Comparison of ENCODE assay signal across 29 cellular contexts in the genomic region with DNA sequence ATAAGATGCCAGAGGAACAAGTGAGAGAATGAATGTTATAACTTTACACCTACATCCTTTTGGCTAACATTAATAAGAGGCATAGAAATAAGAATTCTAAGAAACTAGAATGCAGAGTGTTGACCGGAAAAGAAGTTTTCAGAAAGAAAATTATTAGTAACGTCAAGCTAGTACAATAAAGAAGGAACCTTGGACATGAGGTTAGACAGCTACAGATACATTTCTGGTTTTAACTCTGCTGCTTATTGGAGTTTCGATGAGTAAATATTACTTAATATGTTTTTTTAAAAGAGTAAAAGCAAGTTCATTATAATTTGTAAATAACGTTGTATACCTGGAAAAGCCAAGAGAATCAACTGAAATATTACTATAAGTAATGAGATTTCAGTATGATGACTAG. TPM values are rescaled to one million over a fixed set of nuclear protein-coding genes. Genes with fewer than 3 reads are reported as not detected.
DNase-seq lines count a peak whose midpoint lies in the region; ATAC-seq and TF ChIP-seq lines count a peak whose summit lies in the region.
"Had no signal": no experiment of that assay in that cellular context is flagged by ENCODE, and none has a peak within 500 bp of the region (broad histone marks: within the 10 kb centered on the region; RNA-seq: fewer than 3 reads in every experiment).

No MANE protein-coding gene starts in this region.

- H3K4me3 ChIP-seq in CD8-positive, alpha-beta T cell (ENCODE audit: low read depth, low read length): no peak overlapping the region
- H3K4me3 ChIP-seq in PC-9 (no peak overlapping the region), lower lobe of right lung (no peak overlapping the region)
- H3K4me3 ChIP-seq: tibial artery had no signal

- CTCF ChIA-PET in activated CD8-positive, alpha-beta memory T cell treated with anti-CD3 and anti-CD28 coated beads, Interleukin-2, amount 10 ng/mL, durations not matched to agents 7 days and 5 days (lab: Charles Lee): interaction anchor here (1.6 to 2.1 kb wide), 2 partner anchors 15 to 92 kb away, joined by 5 to 6 read pairs; no protein-coding TSS in a partner anchor
- CTCF ChIA-PET in CD8-positive, alpha-beta T cell (lab: Charles Lee): interaction anchor here (0.9 to 1.6 kb wide), 2 partner anchors 92 to 255 kb away, joined by 3 to 8 read pairs; no protein-coding TSS in a partner anchor
- CTCF ChIA-PET in PC-9 (lab: Charles Lee): no interaction called here

- H3K79me2 ChIP-seq in PC-9 (ENCODE audit: low read depth): peaks cover 100% of the 10 kb centered on the region

- no peak overlapping the region for H2AFZ ChIP-seq in PC-9

- no peak overlapping the region for H3K4me2 ChIP-seq in PC-9
- H3K4me2 ChIP-seq: SK-N-SH had no signal

- peaks cover 2% of the 10 kb centered on the region for H3K9me3 Mint-ChIP-seq in activated CD8-positive, alpha-beta memory T cell treated with anti-CD3 and anti-CD28 coated beads, Interleukin-2, amount 10 ng/mL, durations not matched to agents 7 days and 5 days (ENCODE audit: low read depth)
- peaks cover 2% of the 10 kb centered on the region for H3K9me3 Mint-ChIP-seq in CD8-positive, alpha-beta T cell
- no peaks in the 10 kb centered on the region for H3K9me3 Mint-ChIP-seq in effector memory CD8-positive, alpha-beta T cell
- H3K9me3 Mint-ChIP-seq: H9, memory B cell had no signal

- no peaks in the 10 kb centered on the region for H3K9me3 ChIP-seq in CD8-positive, alpha-beta T cell (ENCODE audit: low read length)
- H3K9me3 ChIP-seq in PC-9 (ENCODE audit: insufficient read depth, low read depth): no peaks in the 10 kb centered on the region
- H3K9me3 ChIP-seq in lower lobe of right lung: no peaks in the 10 kb centered on the region
- H3K9me3 ChIP-seq: SK-N-SH, tibial artery had no signal

- no TSS peak for BruUV-seq in PC-9 (replicated peaks; lab: Mats Ljungman, UMichigan)

- no peak for ATAC-seq in activated CD8-positive, alpha-beta memory T cell treated with anti-CD3 and anti-CD28 coated beads, Interleukin-2, amount 10 ng/mL, durations not matched to agents 7 days and 5 days
- ATAC-seq in CD8-positive, alpha-beta T cell: no peak
- no peak for ATAC-seq in effector memory CD8-positive, alpha-beta T cell (replicated peaks)
- ATAC-seq in HG02938 (IDR thresholded peaks at IDR 0.05; ENCODE audit: unreplicated experiment) (no peak), lower lobe of right lung (no peak)
- ATAC-seq: left cardiac atrium, Right ventricle myocardium inferior had no signal

- H3F3A ChIP-seq in PC-9 (ENCODE audit: insufficient read depth, low read depth): peaks cover 11% of the 10 kb centered on the region; the same call in 1 of the 2 replicates

- H3K27ac ChIP-seq in CD8-positive, alpha-beta T cell (ENCODE audit: low read depth, low read length): no peak overlapping the region
- H3K27ac ChIP-seq in PC-9 (peak overlapping the region; percentile 30; the same call in 1 of the 2 replicates), lower lobe of right lung (no peak overlapping the region)
- H3K27ac ChIP-seq: HL-60, tibial artery had no signal

- peak overlapping the region; percentile 72 for H3K27ac Mint-ChIP-seq in activated CD8-positive, alpha-beta memory T cell treated with anti-CD3 and anti-CD28 coated beads, Interleukin-2, amount 10 ng/mL, durations not matched to agents 7 days and 5 days
- H3K27ac Mint-ChIP-seq in CD8-positive, alpha-beta T cell: no peak overlapping the region
- peak overlapping the region in 1 of 2 donors; percentile 23 for H3K27ac Mint-ChIP-seq in effector memory CD8-positive, alpha-beta T cell
- H3K27ac Mint-ChIP-seq: H9 had no signal

- no peak for TF ChIP-seq CTCF in CD8-positive, alpha-beta T cell (IDR thresholded peaks at IDR 0.05)
- TF ChIP-seq CTCF in PC-9 (conservative IDR thresholded peaks at IDR 0.05) (no peak), lower lobe of right lung (IDR thresholded peaks at IDR 0.05) (no peak)

- H3K36me3 ChIP-seq in CD8-positive, alpha-beta T cell (ENCODE audit: insufficient read depth, low read length): no peaks in the 10 kb centered on the region
- H3K36me3 ChIP-seq in PC-9 (ENCODE audit: low read depth): 0 out of 2 replicates have a peak, but pooled peaks cover 4% of the 10 kb centered on the region
- H3K36me3 ChIP-seq in lower lobe of right lung: no peaks in the 10 kb centered on the region
- H3K36me3 ChIP-seq: tibial artery had no signal

- POLR2A ChIA-PET in CD8-positive, alpha-beta T cell (lab: Charles Lee): interaction anchor here (0.7 kb wide), 1 partner anchor 23 kb away, joined by 4 read pairs; no protein-coding TSS in a partner anchor
- POLR2A ChIA-PET in PC-9 (lab: Charles Lee; ENCODE audit: unreplicated experiment): no interaction called here

- no peaks in the 10 kb centered on the region for H3K9me2 ChIP-seq in PC-9 (ENCODE audit: insufficient read depth)
- H3K9me2 ChIP-seq: SK-N-SH had no signal

- H3K36me3 Mint-ChIP-seq in activated CD8-positive, alpha-beta memory T cell treated with anti-CD3 and anti-CD28 coated beads, Interleukin-2, amount 10 ng/mL, durations not matched to agents 7 days and 5 days: peaks cover 42% of the 10 kb centered on the region
- H3K36me3 Mint-ChIP-seq in CD8-positive, alpha-beta T cell: peaks cover 21% of the 10 kb centered on the region
- no peaks in the 10 kb centered on the region for H3K36me3 Mint-ChIP-seq in effector memory CD8-positive, alpha-beta T cell (ENCODE audit: insufficient read depth)

- peaks cover 28% of the 10 kb centered on the region for H4K20me1 ChIP-seq in PC-9 (ENCODE audit: insufficient read depth)

- DNase-seq in activated CD8-positive, alpha-beta memory T cell treated with anti-CD3 and anti-CD28 coated beads, Interleukin-2, amount 10 ng/mL, durations not matched to agents 7 days and 5 days: no peak
- no peak for DNase-seq in activated CD8-positive, alpha-beta memory T cell treated with anti-CD3 and anti-CD28 coated beads, Interleukin-2, amount 50 U/mL, for 4 hours
- no peak for DNase-seq in CD8-positive, alpha-beta T cell
- DNase-seq in PC-9 (no peak), T-helper 1 cell (no peak), lower lobe of right lung (no peak)
- no peak for DNase-seq in effector memory CD8-positive, alpha-beta T cell
- DNase-seq: activated CD4-positive, alpha-beta T cell treated with anti-CD3 and anti-CD28 coated beads for 4 hours; activated effector memory CD4-positive, alpha-beta T cell treated with Interleukin-2 at 50 U/mL for 16 hours; AML-193; caudate nucleus; DMS 273 treated with DMSO at 0.1 percent for 48 hours; erythroblast; H9; hypothalamus; KG1; left cardiac atrium; NCI-H1417; NCI-H2029 treated with DMSO at 0.1 percent for 48 hours; NCI-H2227 treated with DMSO at 0.1 percent for 48 hours; NCI-H526; NK-92 treated with Interleukin-12 subunit alpha and Interleukin-12 subunit beta, amount 100 ng/mL, for 24 hours; SK-N-SH; stimulated activated CD4-positive, alpha-beta T cell treated with anti-CD3 and anti-CD28 coated beads, Interleukin-1b, Interleukin-23, amount 100 ng/mL, for 48 hours; tibial artery had no signal

- H3K27me3 ChIP-seq in CD8-positive, alpha-beta T cell (ENCODE audit: insufficient read depth, low read length): no peaks in the 10 kb centered on the region
- H3K27me3 ChIP-seq in PC-9 (ENCODE audit: insufficient read depth, low read depth) (no peaks in the 10 kb centered on the region), lower lobe of right lung (ENCODE audit: low read depth) (no peaks in the 10 kb centered on the region)
- H3K27me3 ChIP-seq: tibial artery had no signal

- no peak overlapping the region for H3K4me3 Mint-ChIP-seq in activated CD8-positive, alpha-beta memory T cell treated with anti-CD3 and anti-CD28 coated beads, Interleukin-2, amount 10 ng/mL, durations not matched to agents 7 days and 5 days
- H3K4me3 Mint-ChIP-seq in CD8-positive, alpha-beta T cell: peak overlapping the region; percentile 7
- H3K4me3 Mint-ChIP-seq in effector memory CD8-positive, alpha-beta T cell: peak overlapping the region; percentile 13 to 63
- H3K4me3 Mint-ChIP-seq: H9, memory B cell had no signal

- H3K4me1 ChIP-seq in CD8-positive, alpha-beta T cell (ENCODE audit: insufficient read depth, low read length): peaks cover 57% of the 10 kb centered on the region
- H3K4me1 ChIP-seq in PC-9 (replicated peaks; ENCODE audit: insufficient read depth) (peaks cover 26% of the 10 kb centered on the region), lower lobe of right lung (peaks cover 63% of the 10 kb centered on the region)

- intact Hi-C loops in CD8-positive, alpha-beta T cell (cut with DNase I, micrococcal nuclease): loop anchor here in 1 of 2 experiments (2.0 kb wide), 1 partner anchor 19 kb away; no protein-coding TSS in a partner anchor
- intact Hi-C loops in PC-9 (cut with micrococcal nuclease; ENCODE audit: unreplicated experiment) (no loop called here), lower lobe of right lung (cut with DNase I) (no loop called here)

- no peaks in the 10 kb centered on the region for H3K27me3 Mint-ChIP-seq in activated CD8-positive, alpha-beta memory T cell treated with anti-CD3 and anti-CD28 coated beads, Interleukin-2, amount 10 ng/mL, durations not matched to agents 7 days and 5 days
- H3K27me3 Mint-ChIP-seq in CD8-positive, alpha-beta T cell (ENCODE audit: low read depth): no peaks in the 10 kb centered on the region
- H3K27me3 Mint-ChIP-seq in effector memory CD8-positive, alpha-beta T cell: no peaks in the 10 kb centered on the region
- H3K27me3 Mint-ChIP-seq: memory B cell had no signal

- H3K4me1 Mint-ChIP-seq in activated CD8-positive, alpha-beta memory T cell treated with anti-CD3 and anti-CD28 coated beads, Interleukin-2, amount 10 ng/mL, durations not matched to agents 7 days and 5 days: peaks cover 79% of the 10 kb centered on the region
- peaks cover 87% of the 10 kb centered on the region for H3K4me1 Mint-ChIP-seq in CD8-positive, alpha-beta T cell (ENCODE audit: low read depth)
- peaks cover 51 to 74% of the 10 kb centered on the region in 2 donors for H3K4me1 Mint-ChIP-seq in effector memory CD8-positive, alpha-beta T cell (ENCODE audit: low read depth in 2 of 2)

RNA-seq across cellular contexts. Expression of a gene that starts 22.7 kb away (rescaled TPM):
- total RNA-seq in activated CD8-positive, alpha-beta memory T cell treated with anti-CD3 and anti-CD28 coated beads, Interleukin-2, amount 10 ng/mL, durations not matched to agents 7 days and 5 days: 100 to 1,000 TPM; 120 to 138 TPM
- total RNA-seq in CD8-positive, alpha-beta T cell: 100 to 1,000 TPM; 129 to 132 TPM
- 33.3 and 45.8 TPM in 2 replicates for total RNA-seq in PC-9 (2021)
- total RNA-seq in lower lobe of right lung: 60.9 TPM

RNA-seq across cellular contexts. Expression of a gene that starts 59.9 kb away (rescaled TPM):
- total RNA-seq in activated CD8-positive, alpha-beta memory T cell treated with anti-CD3 and anti-CD28 coated beads, Interleukin-2, amount 10 ng/mL, durations not matched to agents 7 days and 5 days: 10 to 100 TPM in 1 of 2 experiments, 1 to 10 TPM in 1; 7.4 to 10.6 TPM
- total RNA-seq in CD8-positive, alpha-beta T cell: 1 to 10 TPM; 5.4 to 6.7 TPM
- 1.8 TPM in 2 replicates for total RNA-seq in PC-9 (2021)
- 2.0 TPM for total RNA-seq in lower lobe of right lung
- total RNA-seq: Right ventricle myocardium inferior had no signal
